In genomic region chr9:4984171-4984570, GRCh38 we compare ENCODE assay signal across 8 cellular contexts. TPM values are rescaled to one million over a fixed set of nuclear protein-coding genes. Genes with fewer than 3 reads are reported as not detected.
DNase-seq lines count a peak whose midpoint lies in the region; ATAC-seq and TF ChIP-seq lines count a peak whose summit lies in the region.

No MANE protein-coding gene starts in this region.

- TF ChIP-seq EP300 in sigmoid colon (IDR thresholded peaks at IDR 0.05): no peak

- no peak for DNase-seq in activated T-cell treated with anti-CD3 and anti-CD28 coated beads, Interleukin-2, amount 50 U/mL, for 72 hours
- DNase-seq in activated T-cell treated with anti-CD3 and anti-CD28 coated beads, Interleukin-2, amount 50 U/mL, for 1 hour: no peak
- no peak for DNase-seq in activated CD4-positive, alpha-beta memory T cell treated with anti-CD3 and anti-CD28 coated beads for 36 hours
- DNase-seq in left ventricle myocardium inferior: no peak
- DNase-seq in sigmoid colon: no peak
- no peak for DNase-seq in GDM1 (lab: John Stamatoyannopoulos, UW)
- DNase-seq in activated CD8-positive, alpha-beta memory T cell treated with anti-CD3 and anti-CD28 coated beads for 24 hours: no peak

- H3K9me3 ChIP-seq in left ventricle myocardium inferior (replicated peaks) (no peaks in the 10 kb centered on the region), sigmoid colon (no peaks in the 10 kb centered on the region)

- H3K27ac ChIP-seq in left ventricle myocardium inferior (replicated peaks): peak overlapping the region; percentile 99
- H3K27ac ChIP-seq in sigmoid colon: peak overlapping the region; percentile 95 to 99 (median 97)

- intact Hi-C loops in activated CD4-positive, alpha-beta memory T cell treated with anti-CD3 and anti-CD28 coated beads for 36 hours (cut with micrococcal nuclease): loop anchor here (1.0 to 10.0 kb wide), 8 partner anchors 13 to 1457 kb away; partner anchors contain the start of genes AK3, CD274, CDC37L1 and RFX3
- intact Hi-C loops in left ventricle myocardium inferior (cut with micrococcal nuclease): no loop called here
- intact Hi-C loops in sigmoid colon (cut with DNase I): loop anchor here (2.0 to 10.0 kb wide), 6 partner anchors 241 to 1459 kb away; partner anchors contain the start of genes CDC37L1, RFX3, RIC1 and UHRF2

- peak; percentile 0 for ATAC-seq in activated T-cell treated with anti-CD3 and anti-CD28 coated beads, Interleukin-2, amount 50 U/mL, for 72 hours (replicated peaks in 1 of 2)
- peak; percentile 14 for ATAC-seq in HG03342 (IDR thresholded peaks at IDR 0.05; ENCODE audit: unreplicated experiment)

- H3K27me3 Mint-ChIP-seq in activated T-cell treated with anti-CD3 and anti-CD28 coated beads, Interleukin-2, amount 50 U/mL, for 72 hours (ENCODE audit: low read depth): no peaks in the 10 kb centered on the region
- no peaks in the 10 kb centered on the region for H3K27me3 Mint-ChIP-seq in activated CD4-positive, alpha-beta memory T cell treated with anti-CD3 and anti-CD28 coated beads for 36 hours

- peak overlapping the region in 1 of 2 donors; percentile 96 for H3K4me3 Mint-ChIP-seq in activated T-cell treated with anti-CD3 and anti-CD28 coated beads, Interleukin-2, amount 50 U/mL, for 72 hours
- H3K4me3 Mint-ChIP-seq in activated CD4-positive, alpha-beta memory T cell treated with anti-CD3 and anti-CD28 coated beads for 36 hours: peak overlapping the region; percentile 90

- H3K27me3 ChIP-seq in left ventricle myocardium inferior (ENCODE audit: low read depth) (no peaks in the 10 kb centered on the region), sigmoid colon (no peaks in the 10 kb centered on the region)

- CTCF ChIA-PET in activated CD4-positive, alpha-beta memory T cell treated with anti-CD3 and anti-CD28 coated beads for 36 hours (lab: Charles Lee): interaction anchor here (0.6 to 6.5 kb wide), 9 partner anchors 13 to 460 kb away, joined by 3 to 106 read pairs (median 4); partner anchors contain the start of gene RCL1

- TF ChIP-seq CTCF in left ventricle myocardium inferior (IDR thresholded peaks at IDR 0.05; ENCODE audit: borderline replicate concordance) (no peak), sigmoid colon (IDR thresholded peaks at IDR 0.05) (no peak)

- 4 to 8% methylated on average over 19 of the region's 19 CpGs for WGBS in sigmoid colon, 2 donors

- peak overlapping the region; percentile 85 for H3K27ac Mint-ChIP-seq in activated T-cell treated with anti-CD3 and anti-CD28 coated beads, Interleukin-2, amount 50 U/mL, for 72 hours
- peak overlapping the region; percentile 96 for H3K27ac Mint-ChIP-seq in activated CD4-positive, alpha-beta memory T cell treated with anti-CD3 and anti-CD28 coated beads for 36 hours

- no peaks in the 10 kb centered on the region for H3K9me3 Mint-ChIP-seq in activated T-cell treated with anti-CD3 and anti-CD28 coated beads, Interleukin-2, amount 50 U/mL, for 72 hours
- H3K9me3 Mint-ChIP-seq in activated CD4-positive, alpha-beta memory T cell treated with anti-CD3 and anti-CD28 coated beads for 36 hours: no peaks in the 10 kb centered on the region

- peaks cover 63% of the 10 kb centered on the region for H3K4me1 Mint-ChIP-seq in activated T-cell treated with anti-CD3 and anti-CD28 coated beads, Interleukin-2, amount 50 U/mL, for 72 hours (ENCODE audit: low read depth)
- peaks cover 58% of the 10 kb centered on the region for H3K4me1 Mint-ChIP-seq in activated CD4-positive, alpha-beta memory T cell treated with anti-CD3 and anti-CD28 coated beads for 36 hours (ENCODE audit: low read depth)

- H3K36me3 ChIP-seq in left ventricle myocardium inferior (no peaks in the 10 kb centered on the region), sigmoid colon (no peaks in the 10 kb centered on the region)

- peaks cover 6 to 10% of the 10 kb centered on the region in 2 donors for H3K36me3 Mint-ChIP-seq in activated T-cell treated with anti-CD3 and anti-CD28 coated beads, Interleukin-2, amount 50 U/mL, for 72 hours (ENCODE audit: insufficient read depth in 2 of 2)
- H3K36me3 Mint-ChIP-seq in activated CD4-positive, alpha-beta memory T cell treated with anti-CD3 and anti-CD28 coated beads for 36 hours: peaks cover 4% of the 10 kb centered on the region

- POLR2A ChIA-PET in activated CD4-positive, alpha-beta memory T cell treated with anti-CD3 and anti-CD28 coated beads for 36 hours (lab: Charles Lee): interaction anchor here (0.7 to 2.7 kb wide), 8 partner anchors 13 to 644 kb away, joined by 3 to 20 read pairs (median 4); partner anchors contain the start of genes PLGRKT, RCL1 and RIC1

- H3K4me1 ChIP-seq in left ventricle myocardium inferior (peaks cover 60% of the 10 kb centered on the region), sigmoid colon (peaks cover 0 to 48% (median 32%) of the 10 kb centered on the region in 4 donors)

- H3K4me3 ChIP-seq in left ventricle myocardium inferior (peak overlapping the region; percentile 84), sigmoid colon (peak overlapping the region; percentile 64 to 94 (median 84))

- TF ChIP-seq POLR2A in sigmoid colon (IDR thresholded peaks at IDR 0.05): no peak

RNA-seq across cellular contexts. Expression of gene JAK2, which starts 0.9 kb away (rescaled TPM):
- 10 to 100 TPM; 30.3 to 31.9 TPM for total RNA-seq in activated T-cell treated with anti-CD3 and anti-CD28 coated beads, Interleukin-2, amount 50 U/mL, for 72 hours
- 10 to 100 TPM; 23.2 to 25.5 TPM for total RNA-seq in activated CD4-positive, alpha-beta memory T cell treated with anti-CD3 and anti-CD28 coated beads for 36 hours
- total RNA-seq in left ventricle myocardium inferior (28.7 TPM), sigmoid colon (10 to 100 TPM; 28.5 to 36.8 (median 31.0) TPM)
- polyA plus RNA-seq in sigmoid colon: 1 to 10 TPM; 5.3 to 7.7 (median 6.0) TPM
